8 cellular contexts compared by ENCODE assay signal in the genomic region with DNA sequence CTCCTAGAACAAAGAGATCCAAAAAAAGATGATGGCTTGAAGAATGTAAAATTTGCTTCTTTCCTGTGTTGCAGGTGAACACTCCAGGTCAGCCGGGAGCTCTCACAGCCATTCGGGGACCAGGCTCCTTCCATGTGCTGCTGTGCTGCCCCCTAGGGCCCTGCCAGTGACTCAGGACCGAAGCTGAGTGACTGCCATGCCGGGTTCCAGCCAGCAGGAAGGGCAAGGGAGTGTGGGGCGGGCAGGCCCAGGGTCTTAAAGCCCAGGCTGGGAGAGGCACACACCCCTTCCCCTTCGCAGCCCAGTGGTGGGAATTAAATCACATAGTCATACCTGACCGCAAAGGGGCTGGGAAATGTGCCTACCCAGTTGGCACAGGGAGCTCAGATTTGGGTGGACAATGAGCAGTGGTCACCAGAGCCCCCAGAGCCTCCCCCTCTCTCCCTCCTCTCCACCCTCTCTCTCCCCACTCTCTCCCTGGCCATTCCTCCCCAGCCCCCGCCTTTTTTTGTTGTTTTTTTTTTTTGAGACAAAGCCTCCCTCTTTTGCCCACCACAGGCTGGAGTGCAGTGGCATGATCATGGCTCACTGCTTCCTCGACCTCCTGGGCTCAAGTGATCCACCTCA. TPM values are rescaled to one million over a fixed set of nuclear protein-coding genes. Genes with fewer than 3 reads are reported as not detected.
DNase-seq lines count a peak whose midpoint lies in the region; ATAC-seq, FAIRE-seq and TF ChIP-seq lines count a peak whose summit lies in the region.

No MANE protein-coding gene starts in this region.

- no peaks in the 10 kb centered on the region for H3K9me3 ChIP-seq in K562 (replicated peaks; ENCODE audit: control insufficient read depth, insufficient read depth, low read depth, low read length)

- DNase-seq in NOMO-1 treated with DMSO at 0.1 percent for 48 hours (lab: John Stamatoyannopoulos, UW; ENCODE audit: unreplicated experiment) (peak; percentile 56), NOMO-1 treated with dmso at 0.1 percent for 144 hours (lab: John Stamatoyannopoulos, UW; ENCODE audit: unreplicated experiment) (no peak), NCI-H128 (lab: John Stamatoyannopoulos, UW; ENCODE audit: unreplicated experiment) (peak; percentile 21), SK-N-DZ (ENCODE audit: low spot score) (peak; percentile 85), K562 (ENCODE audit: extremely low read depth in 1 of 4, low spot score in 3 of 4) (peak; percentile 61 to 78 (median 70)), islet precursor cell (peak; percentile 98)
- peak; percentile 30 to 32 for DNase-seq in stimulated activated CD4-positive, alpha-beta T cell treated with anti-CD3 and anti-CD28 coated beads, Interleukin-4, amount 100 ng/mL, for 48 hours (ENCODE audit: low read depth in 2 of 2)

- intact Hi-C loops in K562 (cut with micrococcal nuclease), result no loop called here

- POLR2A ChIA-PET in K562 (lab: Yijun Ruan, JAX), result interaction anchor here (0.6 to 1.2 kb wide), 5 partner anchors 9 to 258 kb away, joined by 3 to 4 read pairs (median 3); partner anchors contain the start of gene MLLT6

- CTCF ChIA-PET in K562 (lab: Yijun Ruan, JAX; ENCODE audit: low intra/inter-chr PET ratio), result interaction anchor here (0.5 to 1.1 kb wide), 3 partner anchors 104 to 1047 kb away, joined by 3 to 4 read pairs (median 4); no protein-coding TSS in a partner anchor

- no peaks in the 10 kb centered on the region for H4K20me1 ChIP-seq in K562 (replicated peaks; ENCODE audit: control insufficient read depth, insufficient read depth, low read length)

- TF ChIP-seq CTCF in K562 (IDR thresholded peaks at IDR 0.05 in 2 of 3, conservative IDR thresholded peaks at IDR 0.05 in 1 of 3; ENCODE audit: insufficient read depth in 2 of 3, low read depth in 1 of 3, low read length in 3 of 3), result peak; percentile 91 to 98 (median 94)

- no peaks in the 10 kb centered on the region for H3K36me3 ChIP-seq in K562 (ENCODE audit: control insufficient read depth, insufficient read depth, low read length)

- no peak overlapping the region for H3K4me3 ChIP-seq in K562

- H3K9ac ChIP-seq in K562 (ENCODE audit: insufficient read depth in 1 of 2, low read depth in 2 of 2, low read length in 2 of 2), result peak overlapping the region in 1 of 2 experiments; percentile 28; a peak in 2 of 4 replicates

- TF ChIP-seq RAD21 in K562 (CRISPR knock-in tag; conservative IDR thresholded peaks at IDR 0.05 in 1 of 2, IDR thresholded peaks at IDR 0.05 in 1 of 2), result peak; percentile 36 to 71; a peak in 3 of 4 replicates

- H3K4me2 ChIP-seq in K562 (ENCODE audit: insufficient read depth, low read length), result no peak overlapping the region

- TF ChIP-seq EP300 in K562 (IDR thresholded peaks at IDR 0.05; ENCODE audit: low read length), result no peak

- ATAC-seq in K562 (peak; percentile 95), GM21423 (IDR thresholded peaks at IDR 0.05; ENCODE audit: unreplicated experiment) (no peak)

- H2AFZ ChIP-seq in K562 (ENCODE audit: low read depth, low read length), result no peak overlapping the region

- in situ Hi-C loops in K562 (cut with MboI), result loop anchor here (5.0 kb wide), 2 partner anchors 106 to 156 kb away; no protein-coding TSS in a partner anchor

- H3K27ac ChIP-seq in K562 (ENCODE audit: extremely low read depth, low read depth, low read length), result no peak overlapping the region

- no peaks in the 10 kb centered on the region for H3K9me1 ChIP-seq in K562 (ENCODE audit: control insufficient read depth, insufficient read depth, low read length)

- FAIRE-seq in K562 (lab: Jason Lieb, UNC), result no peak

- peaks cover 0 to 9% of the 10 kb centered on the region in 2 experiments; a peak in 3 of 5 replicates for H3K27me3 ChIP-seq in K562 (ENCODE audit: control insufficient read depth in 2 of 2, insufficient read depth in 2 of 2, low read length in 2 of 2)

- TF ChIP-seq POLR2A in K562 (conservative IDR thresholded peaks at IDR 0.05), result no peak

- 8% methylated on average over 9 of the region's 9 CpGs for WGBS in K562 (ENCODE audit: insufficient coverage, low coverage, missing lambda C conversion rate)

- BruUV-seq in K562 (replicated peaks; lab: Mats Ljungman, UMichigan), result no TSS peak

- H3K79me2 ChIP-seq in K562 (ENCODE audit: control insufficient read depth, insufficient read depth, low read length), result no peaks in the 10 kb centered on the region

- H3K4me1 ChIP-seq in K562 (replicated peaks in 1 of 2; ENCODE audit: control insufficient read depth in 2 of 2, insufficient read depth in 2 of 2, low read length in 2 of 2), result peaks cover 0 to 11% of the 10 kb centered on the region in 2 experiments; a peak in 2 of 5 replicates

RNA-seq across cellular contexts. Expression of gene EPOP, which starts 11.5 kb away (rescaled TPM):
- 9.4 and 13.4 TPM in 2 replicates for polyA plus RNA-seq in SK-N-DZ (2014; cell fraction: cytosol; rRNA removed)
- polyA plus RNA-seq in SK-N-DZ (2014; cell fraction: nucleus; rRNA removed), result 5.7 and 9.4 TPM in 2 replicates
- total RNA-seq in K562 (2011; cell fraction: chromatin; rRNA removed; ENCODE audit: low replicate concordance), result 1.5 and 3.4 TPM in 2 replicates
- 3.6 and 4.3 TPM in 2 replicates for total RNA-seq in K562 (2011; cell fraction: nucleolus; rRNA removed)
- 2.3 and 3.1 TPM in 2 replicates for total RNA-seq in K562 (2011; cell fraction: nucleoplasm; rRNA removed)
- total RNA-seq in K562 (2014; rRNA removed) (5.9 and 7.3 TPM in 2 replicates), K562 (2014; rRNA removed; fragmentation: Illumina TruSeq; extraction: Trizol) (4.3 and 4.6 TPM in 2 replicates), K562 (2015; rRNA removed; fragmentation: Illumina TruSeq; extraction: Trizol) (3.7 and 3.8 TPM in 2 replicates), K562 (2021) (9.4 and 10.6 TPM in 2 replicates)
- polyA plus RNA-seq in K562 (2011; rRNA removed) (1.3 and 3.0 TPM in 2 replicates), K562 (2014; fragmentation: Illumina TruSeq; extraction: Trizol) (4.3 and 4.7 TPM in 2 replicates), K562 (2014; fragmentation: Nextera tagmentation; extraction: Ambion mirVana) (under 1 TPM; 0.41 to 0.62 TPM), K562 (2014; rRNA removed) (5.0 and 5.2 TPM in 2 replicates)
- 1.4 and 5.8 TPM in 2 replicates for polyA plus RNA-seq in K562 (2011; cell fraction: cytosol; rRNA removed)
- polyA plus RNA-seq in K562 (2011; cell fraction: nucleus; rRNA removed), result 1.4 and 3.2 TPM in 2 replicates
- 2.6 and 6.0 TPM in 2 replicates for polyA plus RNA-seq in K562 (2012)
- 2.1 and 3.9 TPM in 2 replicates for polyA minus RNA-seq in K562 (2011; rRNA and poly(A)+ RNA removed)
- polyA minus RNA-seq in K562 (2011; cell fraction: cytosol; rRNA and poly(A)+ RNA removed), result 2.0 and 4.8 TPM in 2 replicates
- polyA minus RNA-seq in K562 (2011; cell fraction: nucleus; rRNA and poly(A)+ RNA removed), result 1.8 and 2.3 TPM in 2 replicates

RNA-seq across cellular contexts. Expression of gene MLLT6, which starts 41.8 kb away (rescaled TPM):
- 24.7 and 25.6 TPM in 2 replicates for polyA plus RNA-seq in SK-N-DZ (2014; cell fraction: cytosol; rRNA removed)
- 88.4 and 109 TPM in 2 replicates for polyA plus RNA-seq in SK-N-DZ (2014; cell fraction: nucleus; rRNA removed)
- total RNA-seq in K562 (2011; cell fraction: chromatin; rRNA removed; ENCODE audit: low replicate concordance), result 330 and 658 TPM in 2 replicates
- total RNA-seq in K562 (2011; cell fraction: nucleolus; rRNA removed), result 248 and 270 TPM in 2 replicates
- 297 and 366 TPM in 2 replicates for total RNA-seq in K562 (2011; cell fraction: nucleoplasm; rRNA removed)
- total RNA-seq in K562 (2014; rRNA removed) (31.4 and 34.9 TPM in 2 replicates), K562 (2014; rRNA removed; fragmentation: Illumina TruSeq; extraction: Trizol) (17.4 and 18.4 TPM in 2 replicates), K562 (2015; rRNA removed; fragmentation: Illumina TruSeq; extraction: Trizol) (22.7 and 23.6 TPM in 2 replicates), K562 (2021) (61.3 and 71.7 TPM in 2 replicates)
- polyA plus RNA-seq in K562 (2011; rRNA removed) (30.0 and 30.6 TPM in 2 replicates), K562 (2014; fragmentation: Illumina TruSeq; extraction: Trizol) (30.2 and 33.4 TPM in 2 replicates), K562 (2014; fragmentation: Nextera tagmentation; extraction: Ambion mirVana) (1 to 10 TPM; 3.1 to 3.4 TPM), K562 (2014; rRNA removed) (47.8 and 55.0 TPM in 2 replicates)
- polyA plus RNA-seq in K562 (2011; cell fraction: cytosol; rRNA removed), result 11.8 and 25.6 TPM in 2 replicates
- 127 and 214 TPM in 2 replicates for polyA plus RNA-seq in K562 (2011; cell fraction: nucleus; rRNA removed)
- polyA plus RNA-seq in K562 (2012), result 36.2 and 46.8 TPM in 2 replicates
- polyA minus RNA-seq in K562 (2011; rRNA and poly(A)+ RNA removed), result 20.1 and 32.9 TPM in 2 replicates
- 13.9 and 19.0 TPM in 2 replicates for polyA minus RNA-seq in K562 (2011; cell fraction: cytosol; rRNA and poly(A)+ RNA removed)
- 52.0 and 68.0 TPM in 2 replicates for polyA minus RNA-seq in K562 (2011; cell fraction: nucleus; rRNA and poly(A)+ RNA removed)

RNA-seq across cellular contexts. Expression of gene SRCIN1, which starts 57.5 kb away (rescaled TPM):
- polyA plus RNA-seq in SK-N-DZ (2014; cell fraction: cytosol; rRNA removed), result 2.7 and 3.0 TPM in 2 replicates
- polyA plus RNA-seq in SK-N-DZ (2014; cell fraction: nucleus; rRNA removed), result 7.4 and 10.8 TPM in 2 replicates
- 0.51 and 2.0 TPM in 2 replicates for total RNA-seq in K562 (2011; cell fraction: chromatin; rRNA removed; ENCODE audit: low replicate concordance)
- 0.17 and 0.26 TPM in 2 replicates for total RNA-seq in K562 (2011; cell fraction: nucleolus; rRNA removed)
- 0.53 and 0.66 TPM in 2 replicates for total RNA-seq in K562 (2011; cell fraction: nucleoplasm; rRNA removed)
- total RNA-seq in K562 (2014; rRNA removed) (0.04 TPM in 1 of 2 replicates, not detected in the other), K562 (2014; rRNA removed; fragmentation: Illumina TruSeq; extraction: Trizol) (not detected in 2 replicates), K562 (2015; rRNA removed; fragmentation: Illumina TruSeq; extraction: Trizol) (not detected in 2 replicates), K562 (2021) (0.33 and 0.40 TPM in 2 replicates)
- polyA plus RNA-seq in K562 (2011; rRNA removed) (0.04 and 0.13 TPM in 2 replicates), K562 (2014; fragmentation: Illumina TruSeq; extraction: Trizol) (0.09 and 0.15 TPM in 2 replicates), K562 (2014; fragmentation: Nextera tagmentation; extraction: Ambion mirVana) (not detected), K562 (2014; rRNA removed) (not detected in 2 replicates)
- polyA plus RNA-seq in K562 (2011; cell fraction: cytosol; rRNA removed), result 0.01 and 0.06 TPM in 2 replicates
- polyA plus RNA-seq in K562 (2011; cell fraction: nucleus; rRNA removed), result 0.17 and 1.9 TPM in 2 replicates
- polyA plus RNA-seq in K562 (2012), result 0.05 and 0.44 TPM in 2 replicates
- polyA minus RNA-seq in K562 (2011; rRNA and poly(A)+ RNA removed), result not detected in 2 replicates
- polyA minus RNA-seq in K562 (2011; cell fraction: cytosol; rRNA and poly(A)+ RNA removed), result not detected in 2 replicates
- 0.13 TPM in 1 of 2 replicates, not detected in the other for polyA minus RNA-seq in K562 (2011; cell fraction: nucleus; rRNA and poly(A)+ RNA removed)
